1 cellular context compared by ENCODE assay signal in genomic region chr17:55391764-55392467, GRCh38.
TF ChIP-seq lines count a peak whose summit lies in the region.

No MANE protein-coding gene starts in this region.

TF ChIP-seq in WTC11, 78 proteins besides CTCF, POLR2A, EP300 and RAD21 (continued from another document):
- TF ChIP-seq, protein P1, sequence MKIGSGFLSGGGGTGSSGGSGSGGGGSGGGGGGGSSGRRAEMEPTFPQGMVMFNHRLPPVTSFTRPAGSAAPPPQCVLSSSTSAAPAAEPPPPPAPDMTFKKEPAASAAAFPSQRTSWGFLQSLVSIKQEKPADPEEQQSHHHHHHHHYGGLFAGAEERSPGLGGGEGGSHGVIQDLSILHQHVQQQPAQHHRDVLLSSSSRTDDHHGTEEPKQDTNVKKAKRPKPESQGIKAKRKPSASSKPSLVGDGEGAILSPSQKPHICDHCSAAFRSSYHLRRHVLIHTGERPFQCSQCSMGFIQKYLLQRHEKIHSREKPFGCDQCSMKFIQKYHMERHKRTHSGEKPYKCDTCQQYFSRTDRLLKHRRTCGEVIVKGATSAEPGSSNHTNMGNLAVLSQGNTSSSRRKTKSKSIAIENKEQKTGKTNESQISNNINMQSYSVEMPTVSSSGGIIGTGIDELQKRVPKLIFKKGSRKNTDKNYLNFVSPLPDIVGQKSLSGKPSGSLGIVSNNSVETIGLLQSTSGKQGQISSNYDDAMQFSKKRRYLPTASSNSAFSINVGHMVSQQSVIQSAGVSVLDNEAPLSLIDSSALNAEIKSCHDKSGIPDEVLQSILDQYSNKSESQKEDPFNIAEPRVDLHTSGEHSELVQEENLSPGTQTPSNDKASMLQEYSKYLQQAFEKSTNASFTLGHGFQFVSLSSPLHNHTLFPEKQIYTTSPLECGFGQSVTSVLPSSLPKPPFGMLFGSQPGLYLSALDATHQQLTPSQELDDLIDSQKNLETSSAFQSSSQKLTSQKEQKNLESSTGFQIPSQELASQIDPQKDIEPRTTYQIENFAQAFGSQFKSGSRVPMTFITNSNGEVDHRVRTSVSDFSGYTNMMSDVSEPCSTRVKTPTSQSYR (CRISPR knock-in tag; IDR thresholded peaks at IDR 0.05): no peak
- no peak for TF ChIP-seq ATF3 (CRISPR knock-in tag; conservative IDR thresholded peaks at IDR 0.05)
- TF ChIP-seq, protein P2, sequence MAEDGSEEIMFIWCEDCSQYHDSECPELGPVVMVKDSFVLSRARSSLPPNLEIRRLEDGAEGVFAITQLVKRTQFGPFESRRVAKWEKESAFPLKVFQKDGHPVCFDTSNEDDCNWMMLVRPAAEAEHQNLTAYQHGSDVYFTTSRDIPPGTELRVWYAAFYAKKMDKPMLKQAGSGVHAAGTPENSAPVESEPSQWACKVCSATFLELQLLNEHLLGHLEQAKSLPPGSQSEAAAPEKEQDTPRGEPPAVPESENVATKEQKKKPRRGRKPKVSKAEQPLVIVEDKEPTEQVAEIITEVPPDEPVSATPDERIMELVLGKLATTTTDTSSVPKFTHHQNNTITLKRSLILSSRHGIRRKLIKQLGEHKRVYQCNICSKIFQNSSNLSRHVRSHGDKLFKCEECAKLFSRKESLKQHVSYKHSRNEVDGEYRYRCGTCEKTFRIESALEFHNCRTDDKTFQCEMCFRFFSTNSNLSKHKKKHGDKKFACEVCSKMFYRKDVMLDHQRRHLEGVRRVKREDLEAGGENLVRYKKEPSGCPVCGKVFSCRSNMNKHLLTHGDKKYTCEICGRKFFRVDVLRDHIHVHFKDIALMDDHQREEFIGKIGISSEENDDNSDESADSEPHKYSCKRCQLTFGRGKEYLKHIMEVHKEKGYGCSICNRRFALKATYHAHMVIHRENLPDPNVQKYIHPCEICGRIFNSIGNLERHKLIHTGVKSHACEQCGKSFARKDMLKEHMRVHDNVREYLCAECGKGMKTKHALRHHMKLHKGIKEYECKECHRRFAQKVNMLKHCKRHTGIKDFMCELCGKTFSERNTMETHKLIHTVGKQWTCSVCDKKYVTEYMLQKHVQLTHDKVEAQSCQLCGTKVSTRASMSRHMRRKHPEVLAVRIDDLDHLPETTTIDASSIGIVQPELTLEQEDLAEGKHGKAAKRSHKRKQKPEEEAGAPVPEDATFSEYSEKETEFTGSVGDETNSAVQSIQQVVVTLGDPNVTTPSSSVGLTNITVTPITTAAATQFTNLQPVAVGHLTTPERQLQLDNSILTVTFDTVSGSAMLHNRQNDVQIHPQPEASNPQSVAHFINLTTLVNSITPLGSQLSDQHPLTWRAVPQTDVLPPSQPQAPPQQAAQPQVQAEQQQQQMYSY (CRISPR knock-in tag; IDR thresholded peaks at IDR 0.05): no peak
- no peak for TF ChIP-seq TEAD1 (CRISPR knock-in tag; IDR thresholded peaks at IDR 0.05)
- no peak for TF ChIP-seq ZNF232 (CRISPR knock-in tag; IDR thresholded peaks at IDR 0.05)
- TF ChIP-seq SOX15 (CRISPR knock-in tag; IDR thresholded peaks at IDR 0.05): no peak
- TF ChIP-seq MAX (CRISPR knock-in tag; IDR thresholded peaks at IDR 0.05): no peak
